Comparison of ENCODE assay signal across 18 cellular contexts in the genomic region with DNA sequence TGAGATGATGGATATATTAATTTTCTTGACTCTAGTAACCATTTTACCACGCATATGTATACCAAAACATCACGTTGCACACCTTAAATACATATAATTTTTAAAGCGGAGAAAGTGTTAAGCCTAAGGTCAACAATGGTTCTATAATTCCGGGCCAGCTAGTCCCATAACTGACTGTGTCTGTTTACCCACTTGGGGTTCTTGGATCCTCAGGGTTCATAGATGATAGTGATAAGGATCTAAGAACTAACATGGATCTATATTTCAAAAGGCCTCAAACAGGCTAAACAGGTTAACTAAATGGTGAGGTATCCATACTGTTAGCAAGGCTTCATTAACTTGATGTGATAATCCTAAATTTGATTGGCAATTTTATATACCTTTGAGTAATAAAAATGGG. TPM values are rescaled to one million over a fixed set of nuclear protein-coding genes. Genes with fewer than 3 reads are reported as not detected.
DNase-seq lines count a peak whose midpoint lies in the region; ATAC-seq, FAIRE-seq and TF ChIP-seq lines count a peak whose summit lies in the region.
"Had no signal": no experiment of that assay in that cellular context is flagged by ENCODE, and none has a peak within 500 bp of the region (broad histone marks: within the 10 kb centered on the region; RNA-seq: fewer than 3 reads in every experiment).

No MANE protein-coding gene starts in this region.

- H2AFZ ChIP-seq in HepG2 (ENCODE audit: low read length): no peak overlapping the region

- peaks cover 56% of the 10 kb centered on the region for H3K4me1 ChIP-seq in HepG2 (ENCODE audit: insufficient read depth, low read length)
- no peaks in the 10 kb centered on the region for H3K4me1 ChIP-seq in right lobe of liver
- H3K4me1 ChIP-seq in esophagus muscularis mucosa: peaks cover 54 to 93% (median 86%) of the 10 kb centered on the region in 4 donors

- no peak overlapping the region for H3K9ac ChIP-seq in HepG2 (ENCODE audit: insufficient read depth, low read depth, low read length)

- H3K4me3 ChIP-seq in HepG2 (replicated peaks in 1 of 3; ENCODE audit: insufficient read depth in 1 of 3, low read depth in 2 of 3, low read length in 3 of 3) (no peak overlapping the region), right lobe of liver (no peak overlapping the region), LNCaP clone FGC (ENCODE audit: low read depth, low read length) (no peak overlapping the region), esophagus muscularis mucosa (no peak overlapping the region)
- H3K4me3 ChIP-seq: GM12878 had no signal

- TF ChIP-seq CTCF in HepG2 (CRISPR knock-in tag; IDR thresholded peaks at IDR 0.05) (no peak), right lobe of liver (IDR thresholded peaks at IDR 0.05) (no peak), LNCaP clone FGC (IDR thresholded peaks at IDR 0.05; ENCODE audit: control insufficient read depth, extremely low read depth, insufficient read depth) (no peak), esophagus muscularis mucosa (IDR thresholded peaks at IDR 0.05) (no peak)

- H3K36me3 ChIP-seq in HepG2 (replicated peaks in 1 of 2; ENCODE audit: control insufficient read depth in 1 of 2, insufficient read depth in 2 of 2, low read length in 2 of 2): peaks cover 0 to 9% of the 10 kb centered on the region in 2 experiments; a peak in 1 of 5 replicates
- peaks cover 0 to under 1% (median 0%) of the 10 kb centered on the region in 4 donors for H3K36me3 ChIP-seq in right lobe of liver
- H3K36me3 ChIP-seq in esophagus muscularis mucosa: peaks cover 0 to 5% (median 0%) of the 10 kb centered on the region in 4 donors

- no peak overlapping the region for H3K27ac ChIP-seq in HepG2 (ENCODE audit: extremely low read length, insufficient read depth, low read length)
- H3K27ac ChIP-seq in right lobe of liver: no peak overlapping the region
- peak overlapping the region; percentile 18 to 86 (median 75) for H3K27ac ChIP-seq in esophagus muscularis mucosa (replicated peaks in 1 of 4)

- no peaks in the 10 kb centered on the region for H3K9me3 ChIP-seq in HepG2 (ENCODE audit: low read length)
- no peaks in the 10 kb centered on the region for H3K9me3 ChIP-seq in right lobe of liver
- no peaks in the 10 kb centered on the region for H3K9me3 ChIP-seq in esophagus muscularis mucosa

- no peak for TF ChIP-seq RAD21 in HepG2 (CRISPR knock-in tag; IDR thresholded peaks at IDR 0.05)

- TF ChIP-seq POLR2A in HepG2 (IDR thresholded peaks at IDR 0.05; ENCODE audit: insufficient read depth in 1 of 2, low read depth in 2 of 2, low read length in 2 of 2) (no peak), right lobe of liver (IDR thresholded peaks at IDR 0.05) (no peak), esophagus muscularis mucosa (IDR thresholded peaks at IDR 0.05; ENCODE audit: low read depth) (no peak)

- peaks cover 84% of the 10 kb centered on the region for H3K79me2 ChIP-seq in HepG2 (ENCODE audit: insufficient read depth, low read length)

- peak; percentile 42 for FAIRE-seq in HepG2 (lab: Jason Lieb, UNC)
- FAIRE-seq: GM12878 had no signal

- CTCF ChIA-PET in HepG2 (lab: Yijun Ruan, JAX; ENCODE audit: low intra/inter-chr PET ratio, low total read pairs): no interaction called here

- H3K27me3 ChIP-seq in HepG2 (ENCODE audit: control insufficient read depth in 1 of 2, insufficient read depth in 2 of 2, low read length in 2 of 2) (no peaks in the 10 kb centered on the region), right lobe of liver (no peaks in the 10 kb centered on the region), esophagus muscularis mucosa (no peaks in the 10 kb centered on the region)

- WGBS in HepG2 (ENCODE audit: low lambda C conversion rate): 45% methylated on average over 4 of the region's 4 CpGs
- 64% methylated on average over 4 of the region's 4 CpGs for WGBS in right lobe of liver (ENCODE audit: insufficient coverage, low coverage, low lambda C conversion rate, missing lambda C conversion rate)
- WGBS in esophagus muscularis mucosa: 91% methylated on average over 4 of the region's 4 CpGs

- peak; percentile 44 for DNase-seq in HepG2 (ENCODE audit: low spot score)
- DNase-seq in right lobe of liver: no peak
- peak; percentile 99 for DNase-seq in LNCaP clone FGC (ENCODE audit: low read depth)
- no peak for DNase-seq in esophagus muscularis mucosa (ENCODE audit: extremely low spot score)
- no peak for DNase-seq in AML-193 (lab: John Stamatoyannopoulos, UW)
- DNase-seq: COR-L47, DMS153, EL, H9, NCI-H1092 treated with DMSO at 0.1 percent for 48 hours, NCI-H146, NCI-H2081, NCI-H510A, NCI-H748 treated with DMSO at 0.1 percent for 48 hours, SHP77 treated with DMSO at 0.1 percent for 48 hours had no signal

- TF ChIP-seq EP300 in HepG2 (IDR thresholded peaks at IDR 0.05; ENCODE audit: low read depth in 2 of 2, low read length in 2 of 2): peak in 1 of 2 experiments; percentile 37; a peak in 1 of 4 replicates
- no peak for TF ChIP-seq EP300 in HepG2 (CRISPR knock-in tag; IDR thresholded peaks at IDR 0.05; ENCODE audit: borderline replicate concordance)
- TF ChIP-seq EP300 in esophagus muscularis mucosa (IDR thresholded peaks at IDR 0.05): no peak

- intact Hi-C loops in HepG2 (cut with micrococcal nuclease; ENCODE audit: unreplicated experiment): no loop called here
- intact Hi-C loops in right lobe of liver (cut with DNase I): no loop called here
- intact Hi-C loops in esophagus muscularis mucosa (cut with DNase I): no loop called here

- H3K4me2 ChIP-seq in HepG2 (ENCODE audit: low read depth, low read length): no peak overlapping the region

- BruUV-seq in HepG2 (replicated peaks; lab: Mats Ljungman, UMichigan): no TSS peak

- in situ Hi-C loops in HepG2 (cut with HindIII; ENCODE audit: extremely low pct_ligation_motif_present, low pct_unique_long_range_greater_than_20kb): no loop called here

- POLR2A ChIA-PET in HepG2 (lab: Yijun Ruan, JAX): no interaction called here

- peaks cover 51% of the 10 kb centered on the region for H4K20me1 ChIP-seq in HepG2 (ENCODE audit: insufficient read depth, low read length)

- ATAC-seq in HepG2 (peak; percentile 45; the same call in 1 of the 3 replicates), right lobe of liver (no peak), HG02623 (IDR thresholded peaks at IDR 0.05; ENCODE audit: unreplicated experiment) (no peak), HG02642 (IDR thresholded peaks at IDR 0.05; ENCODE audit: poor library complexity, unreplicated experiment) (no peak)

TF ChIP-seq in HepG2, 621 proteins besides CTCF, POLR2A, EP300 and RAD21 (continues in another document):
- TF ChIP-seq HOXA5 (CRISPR knock-in tag; IDR thresholded peaks at IDR 0.05): no peak
- peak; percentile 15; the same call in 1 of the 2 replicates for TF ChIP-seq SAP130 (CRISPR knock-in tag; IDR thresholded peaks at IDR 0.05; ENCODE audit: low read depth)
- no peak for TF ChIP-seq ADNP (CRISPR knock-in tag; IDR thresholded peaks at IDR 0.05)
- TF ChIP-seq ISL2 (CRISPR knock-in tag; IDR thresholded peaks at IDR 0.05): peak; percentile 13; the same call in 1 of the 2 replicates
- TF ChIP-seq ZNF652 (CRISPR knock-in tag; IDR thresholded peaks at IDR 0.05; ENCODE audit: borderline replicate concordance, low read depth): peak; percentile 46; the same call in 1 of the 2 replicates
- no peak for TF ChIP-seq RBFOX2 (IDR thresholded peaks at IDR 0.05; ENCODE audit: low read depth, low read length)
- TF ChIP-seq HNF4A (CRISPR knock-in tag; IDR thresholded peaks at IDR 0.05): peak; percentile 50
- TF ChIP-seq FOXP1 (IDR thresholded peaks at IDR 0.05): no peak
- TF ChIP-seq FOXP1 (CRISPR knock-in tag; IDR thresholded peaks at IDR 0.05): 0 out of 2 replicates have a peak, but pooled peaks have one; percentile 38
- TF ChIP-seq, protein P1, sequence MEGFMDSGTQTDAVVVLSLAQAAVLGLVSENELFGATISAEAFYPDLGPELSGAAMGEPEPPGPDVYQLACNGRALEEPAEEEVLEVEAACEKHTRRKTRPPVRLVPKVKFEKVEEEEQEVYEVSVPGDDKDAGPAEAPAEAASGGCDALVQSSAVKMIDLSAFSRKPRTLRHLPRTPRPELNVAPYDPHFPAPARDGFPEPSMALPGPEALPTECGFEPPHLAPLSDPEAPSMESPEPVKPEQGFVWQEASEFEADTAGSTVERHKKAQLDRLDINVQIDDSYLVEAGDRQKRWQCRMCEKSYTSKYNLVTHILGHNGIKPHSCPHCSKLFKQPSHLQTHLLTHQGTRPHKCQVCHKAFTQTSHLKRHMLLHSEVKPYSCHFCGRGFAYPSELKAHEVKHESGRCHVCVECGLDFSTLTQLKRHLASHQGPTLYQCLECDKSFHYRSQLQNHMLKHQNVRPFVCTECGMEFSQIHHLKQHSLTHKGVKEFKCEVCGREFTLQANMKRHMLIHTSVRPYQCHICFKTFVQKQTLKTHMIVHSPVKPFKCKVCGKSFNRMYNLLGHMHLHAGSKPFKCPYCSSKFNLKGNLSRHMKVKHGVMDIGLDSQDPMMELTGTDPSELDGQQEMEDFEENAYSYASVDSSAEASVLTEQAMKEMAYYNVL (CRISPR knock-in tag; IDR thresholded peaks at IDR 0.05; ENCODE audit: borderline replicate concordance): no peak

RNA-seq across cellular contexts. Expression of a gene that starts 9.8 kb away (rescaled TPM):
- total RNA-seq in HepG2 (2016; rRNA removed; fragmentation: Illumina TruSeq; extraction: Trizol) (47.0 and 49.8 TPM in 2 replicates), right lobe of liver (10 to 100 TPM in 4 of 6 experiments, 1 to 10 TPM in 2; 7.9 to 20.7 (median 12.2) TPM), esophagus muscularis mucosa (100 to 1,000 TPM; 173 to 200 (median 193) TPM)
- total RNA-seq in HepG2 (2016; cell fraction: cytosol; rRNA removed; fragmentation: Illumina TruSeq; extraction: Trizol; ENCODE audit: low read depth): 38.0 and 39.4 TPM in 2 replicates
- total RNA-seq in HepG2 (2016; cell fraction: insoluble cytoplasmic fraction; rRNA removed; fragmentation: Illumina TruSeq; extraction: Trizol): 47.7 and 50.5 TPM in 2 replicates
- total RNA-seq in HepG2 (2016; cell fraction: membrane; rRNA removed; fragmentation: Illumina TruSeq; extraction: Trizol): 32.7 and 33.7 TPM in 2 replicates
- 56.8 and 57.5 TPM in 2 replicates for total RNA-seq in HepG2 (2016; cell fraction: nucleus; rRNA removed; fragmentation: Illumina TruSeq; extraction: Trizol)
- 42.0 and 50.6 TPM in 2 replicates for polyA plus RNA-seq in HepG2 (2011; rRNA removed)
- 23.8 and 38.5 TPM in 2 replicates for polyA plus RNA-seq in HepG2 (2011; cell fraction: cytosol; rRNA removed)
- polyA plus RNA-seq in HepG2 (2011; cell fraction: nucleus; rRNA removed): 23.7 and 30.2 TPM in 2 replicates
- polyA plus RNA-seq in HepG2 (2012): 35.2 and 56.5 TPM in 2 replicates
- 4.1 and 5.4 TPM in 2 replicates for polyA plus RNA-seq in HepG2 (2016; cell fraction: cytosol; fragmentation: Illumina TruSeq; extraction: Trizol; ENCODE audit: low read depth)
- 25.3 and 31.2 TPM in 2 replicates for polyA plus RNA-seq in HepG2 (2016; cell fraction: insoluble cytoplasmic fraction; fragmentation: Illumina TruSeq; extraction: Trizol; ENCODE audit: low read depth)
- 10.1 and 10.4 TPM in 2 replicates for polyA plus RNA-seq in HepG2 (2016; cell fraction: membrane; fragmentation: Illumina TruSeq; extraction: Trizol; ENCODE audit: low read depth)
- 39.9 and 42.9 TPM in 2 replicates for polyA plus RNA-seq in HepG2 (2016; cell fraction: nucleus; fragmentation: Illumina TruSeq; extraction: Trizol; ENCODE audit: insufficient read depth, low read depth)
- polyA minus RNA-seq in HepG2 (2011; rRNA and poly(A)+ RNA removed; ENCODE audit: low replicate concordance): 122 and 355 TPM in 2 replicates
- 81.0 and 98.9 TPM in 2 replicates for polyA minus RNA-seq in HepG2 (2011; cell fraction: cytosol; rRNA and poly(A)+ RNA removed)
- 132 and 143 TPM in 2 replicates for polyA minus RNA-seq in HepG2 (2011; cell fraction: nucleus; rRNA and poly(A)+ RNA removed)

Comparison
In these comparisons a context has a peak if more than half of its experiments do, and no peak if none do; other contexts are left out.
1. DNase-seq: peak in HepG2 (single experiment) and LNCaP clone FGC (single experiment); none in right lobe of liver (0 of 3), esophagus muscularis mucosa (single experiment) and AML-193 (0 of 2).
2. H3K27ac ChIP-seq: peak in esophagus muscularis mucosa (4 of 4); none in HepG2 (single experiment) and right lobe of liver (0 of 3).